Comparison of ENCODE assay signal across 1 cellular context in the genomic region with DNA sequence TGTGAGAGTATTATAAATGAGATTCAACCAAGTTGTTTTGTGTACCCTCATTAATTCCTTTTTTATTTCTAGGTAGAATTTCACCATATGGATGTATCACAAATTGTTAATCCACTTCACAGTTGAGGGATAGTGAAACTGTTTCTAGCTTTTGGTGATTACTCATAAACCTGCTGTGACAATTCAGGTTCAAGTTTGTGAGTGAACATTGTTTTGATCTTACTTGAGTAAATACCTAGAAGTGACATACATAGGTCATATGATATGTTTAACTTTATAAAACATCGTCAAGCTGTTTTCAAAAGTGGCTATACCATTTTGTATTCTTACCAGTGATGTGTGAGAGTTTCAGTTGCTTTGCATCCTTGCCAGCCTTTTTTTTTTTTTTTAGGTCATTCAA.
TF ChIP-seq lines count a peak whose summit lies in the region.

No MANE protein-coding gene starts in this region.

TF ChIP-seq in HEK293, 187 proteins besides CTCF, POLR2A, EP300 and RAD21 (continued from another document):
- TF ChIP-seq, protein P1, sequence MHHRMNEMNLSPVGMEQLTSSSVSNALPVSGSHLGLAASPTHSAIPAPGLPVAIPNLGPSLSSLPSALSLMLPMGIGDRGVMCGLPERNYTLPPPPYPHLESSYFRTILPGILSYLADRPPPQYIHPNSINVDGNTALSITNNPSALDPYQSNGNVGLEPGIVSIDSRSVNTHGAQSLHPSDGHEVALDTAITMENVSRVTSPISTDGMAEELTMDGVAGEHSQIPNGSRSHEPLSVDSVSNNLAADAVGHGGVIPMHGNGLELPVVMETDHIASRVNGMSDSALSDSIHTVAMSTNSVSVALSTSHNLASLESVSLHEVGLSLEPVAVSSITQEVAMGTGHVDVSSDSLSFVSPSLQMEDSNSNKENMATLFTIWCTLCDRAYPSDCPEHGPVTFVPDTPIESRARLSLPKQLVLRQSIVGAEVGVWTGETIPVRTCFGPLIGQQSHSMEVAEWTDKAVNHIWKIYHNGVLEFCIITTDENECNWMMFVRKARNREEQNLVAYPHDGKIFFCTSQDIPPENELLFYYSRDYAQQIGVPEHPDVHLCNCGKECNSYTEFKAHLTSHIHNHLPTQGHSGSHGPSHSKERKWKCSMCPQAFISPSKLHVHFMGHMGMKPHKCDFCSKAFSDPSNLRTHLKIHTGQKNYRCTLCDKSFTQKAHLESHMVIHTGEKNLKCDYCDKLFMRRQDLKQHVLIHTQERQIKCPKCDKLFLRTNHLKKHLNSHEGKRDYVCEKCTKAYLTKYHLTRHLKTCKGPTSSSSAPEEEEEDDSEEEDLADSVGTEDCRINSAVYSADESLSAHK (tag by site-specific recombination; IDR thresholded peaks at IDR 0.05): peak; percentile 84
